Comparison of ENCODE assay signal across 11 cellular contexts in the genomic region with DNA sequence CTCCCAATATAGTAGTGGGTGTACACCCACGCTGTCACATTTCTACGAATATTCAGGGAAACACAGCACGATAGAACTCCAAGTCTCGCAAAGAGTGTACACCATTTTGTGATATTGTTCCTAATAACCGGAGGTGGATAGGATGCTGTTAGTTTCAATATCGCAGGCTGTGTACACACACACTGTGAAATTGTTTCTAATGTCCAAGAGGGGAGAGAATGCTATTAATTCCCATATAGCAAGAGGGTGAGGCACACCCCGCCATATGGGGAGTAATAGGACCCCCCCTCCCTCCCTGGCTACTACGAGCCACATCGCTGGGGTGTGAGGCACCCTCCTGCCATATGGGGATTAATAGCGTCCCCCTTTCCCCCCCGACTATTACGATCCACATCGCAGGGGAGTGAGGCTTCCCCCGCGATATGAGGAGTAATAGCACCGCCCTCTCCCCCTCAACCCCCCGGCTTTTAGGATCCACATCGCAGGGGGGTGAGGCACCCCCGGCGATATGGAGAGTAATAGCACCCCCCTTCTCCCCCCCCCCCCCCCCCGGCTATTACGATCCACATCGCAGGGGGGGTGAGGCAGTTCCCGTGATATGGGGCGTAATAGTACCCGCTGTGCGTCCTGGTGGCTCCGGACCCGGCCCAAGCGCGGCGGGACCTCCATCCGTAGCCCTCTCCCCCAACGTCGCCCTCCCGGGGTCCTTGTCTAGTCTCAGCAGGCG. TPM values are rescaled to one million over a fixed set of nuclear protein-coding genes. Genes with fewer than 3 reads are reported as not detected.
DNase-seq lines count a peak whose midpoint lies in the region; ATAC-seq, FAIRE-seq and TF ChIP-seq lines count a peak whose summit lies in the region.
"Had no signal": no experiment of that assay in that cellular context is flagged by ENCODE, and none has a peak within 500 bp of the region (broad histone marks: within the 10 kb centered on the region; RNA-seq: fewer than 3 reads in every experiment).

No MANE protein-coding gene starts in this region.

- H3K27ac Mint-ChIP-seq in activated naive CD8-positive, alpha-beta T cell = no peak overlapping the region
- H3K27ac Mint-ChIP-seq in activated naive CD8-positive, alpha-beta T cell treated with anti-CD3 and anti-CD28 coated beads, Interleukin-2, amount 50 U/mL, for 24 hours = no peak overlapping the region
- H3K27ac Mint-ChIP-seq in naive thymus-derived CD4-positive, alpha-beta T cell = no peak overlapping the region
- H3K27ac Mint-ChIP-seq: CD8-positive, alpha-beta T cell had no signal

- DNase-seq in activated naive CD8-positive, alpha-beta T cell treated with anti-CD3 and anti-CD28 coated beads, Interleukin-2, amount 50 U/mL, for 24 hours = no peak
- DNase-seq in epithelial cell of esophagus (ENCODE audit: low read depth) (no peak), GM12891 (ENCODE audit: insufficient read length, low spot score) (no peak), NCI-H1436 (lab: John Stamatoyannopoulos, UW) (no peak)
- DNase-seq in naive thymus-derived CD4-positive, alpha-beta T cell = no peak
- no peak for DNase-seq in activated CD4-positive, CD25-positive, alpha-beta regulatory T cell (lab: John Stamatoyannopoulos, UW)
- DNase-seq: CD8-positive, alpha-beta T cell had no signal

- H3K4me3 ChIP-seq in epithelial cell of esophagus (ENCODE audit: low read length) = peak overlapping the region; percentile 36
- no peak overlapping the region for H3K4me3 ChIP-seq in naive thymus-derived CD4-positive, alpha-beta T cell (ENCODE audit: low read length)

- intact Hi-C loops in naive thymus-derived CD4-positive, alpha-beta T cell (cut with micrococcal nuclease) = no loop called here

- no peaks in the 10 kb centered on the region for H3K4me1 ChIP-seq in naive thymus-derived CD4-positive, alpha-beta T cell (ENCODE audit: control insufficient read depth in 2 of 2, insufficient read depth in 2 of 2, low read length in 2 of 2)

- CTCF ChIA-PET in naive thymus-derived CD4-positive, alpha-beta T cell (lab: Charles Lee) = no interaction called here

- H3K36me3 ChIP-seq in naive thymus-derived CD4-positive, alpha-beta T cell (ENCODE audit: control insufficient read depth in 2 of 3, insufficient read depth in 3 of 3, low read length in 3 of 3) = no peaks in the 10 kb centered on the region

- POLR2A ChIA-PET in naive thymus-derived CD4-positive, alpha-beta T cell (lab: Charles Lee) = no interaction called here

- TF ChIP-seq POLR2A in GM12891 (IDR thresholded peaks at IDR 0.05; ENCODE audit: low read depth, low read length) = no peak

- H3K4me3 Mint-ChIP-seq in activated naive CD8-positive, alpha-beta T cell = peak overlapping the region; percentile 64
- no peak overlapping the region for H3K4me3 Mint-ChIP-seq in activated naive CD8-positive, alpha-beta T cell treated with anti-CD3 and anti-CD28 coated beads, Interleukin-2, amount 50 U/mL, for 24 hours
- H3K4me3 Mint-ChIP-seq in naive thymus-derived CD4-positive, alpha-beta T cell = peak overlapping the region in 8 of 10 donors; percentile 2 to 76 (median 38)
- H3K4me3 Mint-ChIP-seq: CD8-positive, alpha-beta T cell had no signal

- no peaks in the 10 kb centered on the region for H3K9me3 ChIP-seq in naive thymus-derived CD4-positive, alpha-beta T cell (ENCODE audit: control insufficient read depth in 2 of 3, low read length in 3 of 3)

- H3K9me3 Mint-ChIP-seq in activated naive CD8-positive, alpha-beta T cell (ENCODE audit: low read depth) = no peaks in the 10 kb centered on the region
- H3K9me3 Mint-ChIP-seq in activated naive CD8-positive, alpha-beta T cell treated with anti-CD3 and anti-CD28 coated beads, Interleukin-2, amount 50 U/mL, for 24 hours = peaks cover 3% of the 10 kb centered on the region
- H3K9me3 Mint-ChIP-seq in naive thymus-derived CD4-positive, alpha-beta T cell = peaks cover 0 to 13% (median 0%) of the 10 kb centered on the region in 11 donors
- H3K9me3 Mint-ChIP-seq: CD8-positive, alpha-beta T cell had no signal

- no peak overlapping the region for H3K27ac ChIP-seq in naive thymus-derived CD4-positive, alpha-beta T cell (ENCODE audit: low read depth, low read length)

- H3K36me3 Mint-ChIP-seq in activated naive CD8-positive, alpha-beta T cell = no peaks in the 10 kb centered on the region
- no peaks in the 10 kb centered on the region for H3K36me3 Mint-ChIP-seq in activated naive CD8-positive, alpha-beta T cell treated with anti-CD3 and anti-CD28 coated beads, Interleukin-2, amount 50 U/mL, for 24 hours (ENCODE audit: low read depth)
- peaks cover 0 to 4% (median 0%) of the 10 kb centered on the region in 5 donors for H3K36me3 Mint-ChIP-seq in naive thymus-derived CD4-positive, alpha-beta T cell
- H3K36me3 Mint-ChIP-seq: CD8-positive, alpha-beta T cell had no signal

- FAIRE-seq in GM12891 (lab: Jason Lieb, UNC) = no peak
- FAIRE-seq: islet of Langerhans had no signal

- ATAC-seq in activated naive CD8-positive, alpha-beta T cell treated with anti-CD3 and anti-CD28 coated beads, Interleukin-2, amount 50 U/mL, for 24 hours = no peak
- ATAC-seq in naive thymus-derived CD4-positive, alpha-beta T cell = no peak
- ATAC-seq in GM21515 (IDR thresholded peaks at IDR 0.05; ENCODE audit: unreplicated experiment) = no peak
- ATAC-seq: CD8-positive, alpha-beta T cell had no signal

- H3K4me1 Mint-ChIP-seq in activated naive CD8-positive, alpha-beta T cell (ENCODE audit: low read depth) = peaks cover 5% of the 10 kb centered on the region
- peaks cover 4% of the 10 kb centered on the region for H3K4me1 Mint-ChIP-seq in activated naive CD8-positive, alpha-beta T cell treated with anti-CD3 and anti-CD28 coated beads, Interleukin-2, amount 50 U/mL, for 24 hours
- peaks cover 0 to 4% (median 4%) of the 10 kb centered on the region in 7 donors for H3K4me1 Mint-ChIP-seq in naive thymus-derived CD4-positive, alpha-beta T cell

- H3K27me3 Mint-ChIP-seq in activated naive CD8-positive, alpha-beta T cell = peaks cover 42% of the 10 kb centered on the region
- H3K27me3 Mint-ChIP-seq in activated naive CD8-positive, alpha-beta T cell treated with anti-CD3 and anti-CD28 coated beads, Interleukin-2, amount 50 U/mL, for 24 hours = peaks cover 38% of the 10 kb centered on the region
- H3K27me3 Mint-ChIP-seq in naive thymus-derived CD4-positive, alpha-beta T cell = peaks cover 35 to 69% (median 61%) of the 10 kb centered on the region in 5 donors

- H3K27me3 ChIP-seq in naive thymus-derived CD4-positive, alpha-beta T cell (ENCODE audit: control insufficient read depth in 2 of 2, insufficient read depth in 2 of 2, low read length in 2 of 2) = peaks cover 3 to 10% of the 10 kb centered on the region in 2 donors

- TF ChIP-seq CTCF in epithelial cell of esophagus (IDR thresholded peaks at IDR 0.05; ENCODE audit: insufficient read depth, low read depth, low read length, missing control alignments) = no peak

TF ChIP-seq in GM12891, 5 proteins besides CTCF, POLR2A, EP300 and RAD21:
- TF ChIP-seq SPI1 (IDR thresholded peaks at IDR 0.05; ENCODE audit: low read depth, low read length) (no peak), POU2F2 (IDR thresholded peaks at IDR 0.05; ENCODE audit: low read depth, low read length) (no peak), PAX5 (IDR thresholded peaks at IDR 0.05; ENCODE audit: insufficient read depth, low read length, severe bottlenecking) (no peak), POLR2AphosphoS5 (IDR thresholded peaks at IDR 0.05; ENCODE audit: low read depth, low read length) (no peak), TAF1 (IDR thresholded peaks at IDR 0.05; ENCODE audit: low read depth, low read length) (no peak)
TF ChIP-seq in GM12891: peak in this region for 0.

RNA-seq across cellular contexts. Expression of gene STK32A, which starts 0.6 kb away (rescaled TPM):
- not detected for total RNA-seq in naive thymus-derived CD4-positive, alpha-beta T cell
- polyA plus RNA-seq in naive thymus-derived CD4-positive, alpha-beta T cell = not detected
- polyA plus RNA-seq in GM12891 (2012; ENCODE audit: low read depth, missing spikeins) = not detected
- total RNA-seq: activated CD8-positive, alpha-beta memory T cell treated with anti-CD3 and anti-CD28 coated beads for 36 hours; CD8-positive, alpha-beta T cell had no signal
